ENCODE assay signal across 1 cellular context in the genomic region with DNA sequence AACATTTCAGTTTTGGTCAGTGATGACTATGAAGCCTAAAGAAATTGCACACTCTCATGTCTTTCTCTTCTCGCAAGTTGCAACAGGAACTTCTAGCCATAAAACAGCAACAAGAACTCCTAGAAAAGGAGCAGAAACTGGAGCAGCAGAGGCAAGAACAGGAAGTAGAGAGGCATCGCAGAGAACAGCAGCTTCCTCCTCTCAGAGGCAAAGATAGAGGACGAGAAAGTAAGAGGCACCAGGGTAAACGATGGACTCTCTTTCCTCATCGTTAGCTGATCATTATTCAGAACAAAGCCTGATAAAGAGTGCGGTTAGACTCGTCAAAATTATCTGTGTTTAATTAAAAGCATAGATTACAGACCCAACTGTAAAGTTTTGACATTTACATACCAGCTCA.
TF ChIP-seq lines count a peak whose summit lies in the region.

No MANE protein-coding gene starts in this region.

TF ChIP-seq in IMR-90, 13 proteins besides CTCF, POLR2A, EP300 and RAD21:
- TF ChIP-seq, protein P1, sequence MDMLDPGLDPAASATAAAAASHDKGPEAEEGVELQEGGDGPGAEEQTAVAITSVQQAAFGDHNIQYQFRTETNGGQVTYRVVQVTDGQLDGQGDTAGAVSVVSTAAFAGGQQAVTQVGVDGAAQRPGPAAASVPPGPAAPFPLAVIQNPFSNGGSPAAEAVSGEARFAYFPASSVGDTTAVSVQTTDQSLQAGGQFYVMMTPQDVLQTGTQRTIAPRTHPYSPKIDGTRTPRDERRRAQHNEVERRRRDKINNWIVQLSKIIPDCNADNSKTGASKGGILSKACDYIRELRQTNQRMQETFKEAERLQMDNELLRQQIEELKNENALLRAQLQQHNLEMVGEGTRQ (IDR thresholded peaks at IDR 0.05; ENCODE audit: low read depth, low read length): no peak
- no peak for TF ChIP-seq SMC3 (IDR thresholded peaks at IDR 0.05; ENCODE audit: low read depth, low read length)
- TF ChIP-seq MXI1 (IDR thresholded peaks at IDR 0.05; ENCODE audit: borderline replicate concordance, low read depth, low read length): no peak
- no peak for TF ChIP-seq MAZ (IDR thresholded peaks at IDR 0.05; ENCODE audit: borderline replicate concordance, low read depth, low read length)
- no peak for TF ChIP-seq FOS (IDR thresholded peaks at IDR 0.05; ENCODE audit: low read depth, low read length)
- TF ChIP-seq RFX5 (IDR thresholded peaks at IDR 0.05; ENCODE audit: low read depth, low read length): no peak
- no peak for TF ChIP-seq CEBPB (IDR thresholded peaks at IDR 0.05; ENCODE audit: low read depth, low read length)
- TF ChIP-seq RCOR1 (IDR thresholded peaks at IDR 0.05; ENCODE audit: insufficient replicate concordance, low read length): no peak
- no peak for TF ChIP-seq NFE2L2 (IDR thresholded peaks at IDR 0.05; ENCODE audit: low read depth, low read length)
- TF ChIP-seq BHLHE40 (IDR thresholded peaks at IDR 0.05; ENCODE audit: low read depth, low read length): no peak
- TF ChIP-seq CHD1 (IDR thresholded peaks at IDR 0.05; ENCODE audit: low read depth, low read length): no peak
- TF ChIP-seq, protein P2, sequence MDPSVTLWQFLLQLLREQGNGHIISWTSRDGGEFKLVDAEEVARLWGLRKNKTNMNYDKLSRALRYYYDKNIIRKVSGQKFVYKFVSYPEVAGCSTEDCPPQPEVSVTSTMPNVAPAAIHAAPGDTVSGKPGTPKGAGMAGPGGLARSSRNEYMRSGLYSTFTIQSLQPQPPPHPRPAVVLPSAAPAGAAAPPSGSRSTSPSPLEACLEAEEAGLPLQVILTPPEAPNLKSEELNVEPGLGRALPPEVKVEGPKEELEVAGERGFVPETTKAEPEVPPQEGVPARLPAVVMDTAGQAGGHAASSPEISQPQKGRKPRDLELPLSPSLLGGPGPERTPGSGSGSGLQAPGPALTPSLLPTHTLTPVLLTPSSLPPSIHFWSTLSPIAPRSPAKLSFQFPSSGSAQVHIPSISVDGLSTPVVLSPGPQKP (IDR thresholded peaks at IDR 0.05; ENCODE audit: borderline replicate concordance, low read depth, low read length): no peak
- TF ChIP-seq MAFK (IDR thresholded peaks at IDR 0.05; ENCODE audit: low read depth, low read length): no peak
TF ChIP-seq in IMR-90: peak in this region for 0.
